25 cellular contexts compared by ENCODE assay signal in genomic region chr2:109513230-109513629, GRCh38.
DNase-seq lines count a peak whose midpoint lies in the region; ATAC-seq, FAIRE-seq and TF ChIP-seq lines count a peak whose summit lies in the region.
"Had no signal": no experiment of that assay in that cellular context is flagged by ENCODE, and none has a peak within 500 bp of the region (broad histone marks: within the 10 kb centered on the region; RNA-seq: fewer than 3 reads in every experiment).

No MANE protein-coding gene starts in this region.

- H3K23ac ChIP-seq in H9 (ENCODE audit: insufficient read length, low read depth, low read length), result no peak overlapping the region

- no peak for TF ChIP-seq CTCF in H9 (conservative IDR thresholded peaks at IDR 0.05)
- TF ChIP-seq CTCF in bronchial epithelial cell (IDR thresholded peaks at IDR 0.05; ENCODE audit: insufficient read depth, low read length, severe bottlenecking), result no peak
- TF ChIP-seq CTCF in CD14-positive monocyte (IDR thresholded peaks at IDR 0.05), result no peak
- TF ChIP-seq CTCF in psoas muscle (IDR thresholded peaks at IDR 0.05), result no peak

- H3K23me2 ChIP-seq in H9 (ENCODE audit: insufficient read length, low read depth, low read length, poor library complexity, severe bottlenecking), result no peaks in the 10 kb centered on the region

- no peaks in the 10 kb centered on the region for H3K79me2 ChIP-seq in H9 (ENCODE audit: insufficient read depth, low read length)

- FAIRE-seq in bronchial epithelial cell (lab: Jason Lieb, UNC), result peak; percentile 99
- peak; percentile 98 for FAIRE-seq in urothelium cell line (lab: Jason Lieb, UNC)
- FAIRE-seq: colon, islet of Langerhans had no signal

- H2BK120ac ChIP-seq in H9 (ENCODE audit: low read depth, low read length, poor library complexity, severe bottlenecking), result no peak overlapping the region

- H4K91ac ChIP-seq in H9 (ENCODE audit: insufficient read length, low read depth, low read length), result no peak overlapping the region

- H3K4me3 Mint-ChIP-seq in H9 (no peak overlapping the region), CD14-positive monocyte (no peak overlapping the region)
- peak overlapping the region; percentile 60 for H3K4me3 Mint-ChIP-seq in natural killer cell treated with Interleukin-12 subunit alpha and Interleukin-12 subunit beta and Interleukin-15 and Interleukin-18, amount 100 ng/mL, for 72 hours
- H3K4me3 Mint-ChIP-seq: activated CD8-positive, alpha-beta T cell treated with anti-CD3 and anti-CD28 coated beads, Interleukin-2, amount 10 ng/mL, durations not matched to agents 7 days and 5 days; activated naive CD4-positive, alpha-beta T cell treated with anti-CD3 and anti-CD28 coated beads for 36 hours; B cell had no signal

- no CpG with 5 or more reads among the region's 5 CpGs for WGBS in H9 (ENCODE audit: extremely low coverage, insufficient read length, low lambda C conversion rate)
- WGBS in psoas muscle, 3 donors, result 95 to 97% (median 95%) methylated on average over 5 of the region's 5 CpGs

- H3K36me3 Mint-ChIP-seq in H9 (ENCODE audit: insufficient read depth in 1 of 3, low read depth in 3 of 3) (no peaks in the 10 kb centered on the region; a peak in 1 of 7 replicates), CD14-positive monocyte (no peaks in the 10 kb centered on the region)
- no peaks in the 10 kb centered on the region for H3K36me3 Mint-ChIP-seq in natural killer cell treated with Interleukin-12 subunit alpha and Interleukin-12 subunit beta and Interleukin-15 and Interleukin-18, amount 100 ng/mL, for 72 hours

- H2AK5ac ChIP-seq in H9 (ENCODE audit: insufficient read length, low read length), result no peak overlapping the region

- no peak overlapping the region for H3K56ac ChIP-seq in H9 (ENCODE audit: insufficient read length, low read depth, low read length)

- no peak overlapping the region for H2BK5ac ChIP-seq in H9 (ENCODE audit: insufficient read length, low read length)

- H3K27ac Mint-ChIP-seq in H9 (no peak overlapping the region; a peak in 1 of 7 replicates), CD14-positive monocyte (no peak overlapping the region)
- H3K27ac Mint-ChIP-seq in natural killer cell treated with Interleukin-12 subunit alpha and Interleukin-12 subunit beta and Interleukin-15 and Interleukin-18, amount 100 ng/mL, for 72 hours, result peak overlapping the region in 1 of 2 donors; percentile 62
- H3K27ac Mint-ChIP-seq: activated CD8-positive, alpha-beta T cell treated with anti-CD3 and anti-CD28 coated beads, Interleukin-2, amount 10 ng/mL, durations not matched to agents 7 days and 5 days; activated naive CD4-positive, alpha-beta T cell treated with anti-CD3 and anti-CD28 coated beads for 36 hours; B cell; progenitor cell of endocrine pancreas; stimulated activated effector memory CD8-positive, alpha-beta T cell treated with anti-CD3 and anti-CD28 coated beads, Interleukin-12 subunit alpha, Interleukin-12 subunit beta, amount 100 ng/mL, for 72 hours had no signal

- no peak for DNase-seq in H9
- DNase-seq in bronchial epithelial cell (ENCODE audit: low read depth), result no peak
- DNase-seq in natural killer cell treated with Interleukin-12 subunit alpha and Interleukin-12 subunit beta and Interleukin-15 and Interleukin-18, amount 100 ng/mL, for 72 hours (ENCODE audit: low spot score), result no peak
- no peak for DNase-seq in urothelium cell line (ENCODE audit: low spot score)
- no peak for DNase-seq in CD14-positive monocyte (ENCODE audit: low spot score)
- DNase-seq in psoas muscle, result no peak
- DNase-seq: activated CD4-positive, alpha-beta T cell treated with anti-CD3 and anti-CD28 coated beads for 4 hours; activated naive CD4-positive, alpha-beta T cell treated with anti-CD3 and anti-CD28 coated beads for 36 hours; effector CD4-positive, alpha-beta T cell; H7; NCI-H1436 treated with DMSO at 0.1 percent for 48 hours; Peyer's patch; SIG-M5; substantia nigra had no signal

- no peak overlapping the region for H3K4ac ChIP-seq in H9 (ENCODE audit: low read depth, low read length)

- H3K9me3 ChIP-seq in H9 (ENCODE audit: control insufficient read depth, low read depth, low read length) (no peaks in the 10 kb centered on the region), psoas muscle (no peaks in the 10 kb centered on the region)
- H3K9me3 ChIP-seq: left lung, neutrophil, Peyer's patch had no signal

- H3K79me1 ChIP-seq in H9 (ENCODE audit: insufficient read depth, low read depth, low read length, poor library complexity, severe bottlenecking), result no peaks in the 10 kb centered on the region

- no peak overlapping the region for H2BK12ac ChIP-seq in H9 (ENCODE audit: insufficient read length, low read depth, low read length)

- H3K4me2 ChIP-seq in H9 (ENCODE audit: insufficient read depth, insufficient read length, low read length), result no peak overlapping the region

- no peak overlapping the region for H2BK20ac ChIP-seq in H9 (ENCODE audit: low read depth, low read length, poor library complexity, severe bottlenecking)

- no peak overlapping the region for H3K9ac ChIP-seq in H9 (ENCODE audit: extremely low read depth, insufficient read length, low read length)

- no peak overlapping the region for H2AFZ ChIP-seq in H9 (ENCODE audit: low read length)

- no peak overlapping the region for H3K14ac ChIP-seq in H9 (ENCODE audit: insufficient read depth, low read length)

- H3T11ph ChIP-seq in H9 (ENCODE audit: low read length), result no peak overlapping the region

- no peak overlapping the region for H3K18ac ChIP-seq in H9 (ENCODE audit: insufficient read length, low read depth, low read length)

- H3K27ac ChIP-seq in H9 (ENCODE audit: insufficient read length, low read depth, low read length) (no peak overlapping the region), psoas muscle (no peak overlapping the region)
- H3K27ac ChIP-seq: brain microvascular endothelial cell, left lung, neutrophil, VCaP had no signal

- intact Hi-C loops in CD14-positive monocyte (cut with micrococcal nuclease), result loop anchor here in 1 of 2 donors (5.0 kb wide), 1 partner anchor 656 kb away; no protein-coding TSS in a partner anchor
- intact Hi-C loops in psoas muscle (cut with DNase I), result loop anchor here in 1 of 2 donors (5.0 kb wide), 1 partner anchor 586 kb away; no protein-coding TSS in a partner anchor

- H3K4me1 Mint-ChIP-seq in H9 (peaks cover 4% of the 10 kb centered on the region in 2 experiments; a peak in 2 of 4 replicates), CD14-positive monocyte (peaks cover 2% of the 10 kb centered on the region)
- H3K4me1 Mint-ChIP-seq in natural killer cell treated with Interleukin-12 subunit alpha and Interleukin-12 subunit beta and Interleukin-15 and Interleukin-18, amount 100 ng/mL, for 72 hours (ENCODE audit: low read depth in 2 of 2), result peaks cover 21% of the 10 kb centered on the region in 2 donors
- H3K4me1 Mint-ChIP-seq: B cell had no signal

- peak overlapping the region; percentile 21 for H4K5ac ChIP-seq in H9 (ENCODE audit: insufficient read length, low read depth, low read length)

- no peaks in the 10 kb centered on the region for H3K27me3 ChIP-seq in H9 (ENCODE audit: insufficient read depth, low read length)
- no peaks in the 10 kb centered on the region for H3K27me3 ChIP-seq in bronchial epithelial cell (ENCODE audit: control insufficient read depth, insufficient read depth, low read length)
- no peaks in the 10 kb centered on the region for H3K27me3 ChIP-seq in psoas muscle (ENCODE audit: insufficient read depth in 3 of 3, low read length in 2 of 3)
- H3K27me3 ChIP-seq: brain microvascular endothelial cell, left lung, neutrophil, Peyer's patch had no signal

- H4K8ac ChIP-seq in H9 (replicated peaks; ENCODE audit: insufficient read length, low read depth, low read length), result peak overlapping the region; percentile 52

- H2BK15ac ChIP-seq in H9 (ENCODE audit: low read depth, low read length), result no peak overlapping the region

- no peak overlapping the region for H3K4me3 ChIP-seq in bronchial epithelial cell (ENCODE audit: low read depth, low read length)
- no peak overlapping the region for H3K4me3 ChIP-seq in psoas muscle
- H3K4me3 ChIP-seq: left lung, Peyer's patch had no signal

- H3K4me1 ChIP-seq in H9 (ENCODE audit: insufficient read depth, low read length) (no peaks in the 10 kb centered on the region), psoas muscle (peaks cover 20% of the 10 kb centered on the region)
- H3K4me1 ChIP-seq: left lung had no signal

- peak in 1 of 2 donors; percentile 7 for ATAC-seq in natural killer cell treated with Interleukin-12 subunit alpha and Interleukin-12 subunit beta and Interleukin-15 and Interleukin-18, amount 100 ng/mL, for 72 hours
- ATAC-seq in psoas muscle (no peak), HG03095 (IDR thresholded peaks at IDR 0.05; ENCODE audit: unreplicated experiment) (no peak)

- H3K27me3 Mint-ChIP-seq in H9 (ENCODE audit: low read depth) (peaks cover 2% of the 10 kb centered on the region), CD14-positive monocyte (ENCODE audit: low read depth in 3 of 3) (peaks cover 0 to 4% (median 1%) of the 10 kb centered on the region in 3 donors)
- H3K27me3 Mint-ChIP-seq in natural killer cell treated with Interleukin-12 subunit alpha and Interleukin-12 subunit beta and Interleukin-15 and Interleukin-18, amount 100 ng/mL, for 72 hours, result peaks cover 2 to 18% of the 10 kb centered on the region in 2 donors

- no peaks in the 10 kb centered on the region for H4K20me1 ChIP-seq in H9 (ENCODE audit: control insufficient read depth, insufficient read depth, insufficient read length)

- H3K36me3 ChIP-seq in bronchial epithelial cell (ENCODE audit: control insufficient read depth, insufficient read depth, low read length), result no peaks in the 10 kb centered on the region
- H3K36me3 ChIP-seq in psoas muscle (ENCODE audit: insufficient read depth in 1 of 2, low read depth in 1 of 2), result no peaks in the 10 kb centered on the region
- H3K36me3 ChIP-seq: brain microvascular endothelial cell, left lung, neutrophil, Peyer's patch had no signal

- no peaks in the 10 kb centered on the region for H3K9me3 Mint-ChIP-seq in H9
- no peaks in the 10 kb centered on the region for H3K9me3 Mint-ChIP-seq in natural killer cell treated with Interleukin-12 subunit alpha and Interleukin-12 subunit beta and Interleukin-15 and Interleukin-18, amount 100 ng/mL, for 72 hours
- H3K9me3 Mint-ChIP-seq in CD14-positive monocyte, result no peaks in the 10 kb centered on the region
- H3K9me3 Mint-ChIP-seq: activated naive CD4-positive, alpha-beta T cell treated with anti-CD3 and anti-CD28 coated beads for 36 hours; stimulated activated effector memory CD8-positive, alpha-beta T cell treated with anti-CD3 and anti-CD28 coated beads, Interleukin-12 subunit alpha, Interleukin-12 subunit beta, amount 100 ng/mL, for 72 hours had no signal
